ENCODE assay signal across 4 cellular contexts in the genomic region with DNA sequence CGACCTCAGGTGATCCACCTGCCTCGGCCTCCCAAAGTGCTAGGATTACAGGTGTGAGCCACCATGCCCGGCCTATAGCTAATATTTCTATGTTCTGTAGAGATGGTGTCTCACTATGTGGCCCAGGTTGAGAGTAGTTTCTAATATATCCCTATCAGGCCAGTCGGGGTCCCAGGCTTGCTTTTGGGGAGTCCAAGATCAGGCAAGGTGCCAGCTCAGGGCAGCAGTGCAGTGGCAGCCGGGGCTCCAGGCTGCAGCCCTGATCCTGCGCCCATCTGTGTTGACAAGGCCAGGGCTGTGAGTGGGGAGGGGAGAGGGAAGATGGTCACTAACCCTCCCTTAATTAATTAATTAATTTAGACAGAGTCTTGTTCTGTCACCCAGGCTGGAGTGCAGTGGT.
"Had no signal": no experiment of that assay in that cellular context is flagged by ENCODE, and none has a peak within 500 bp of the region (broad histone marks: within the 10 kb centered on the region; RNA-seq: fewer than 3 reads in every experiment).

No MANE protein-coding gene starts in this region.

- H3K27ac Mint-ChIP-seq: GM23338 had no signal

- H3K4me3 Mint-ChIP-seq: GM23338, H9 had no signal

- H3K4me3 ChIP-seq: GM23338 had no signal

- H3K9me3 Mint-ChIP-seq: GM23338, H9 had no signal

- ATAC-seq: GM23338 had no signal

- DNase-seq: HCEC 1CT, IMR-90 had no signal
